11 cellular contexts compared by ENCODE assay signal in the genomic region with DNA sequence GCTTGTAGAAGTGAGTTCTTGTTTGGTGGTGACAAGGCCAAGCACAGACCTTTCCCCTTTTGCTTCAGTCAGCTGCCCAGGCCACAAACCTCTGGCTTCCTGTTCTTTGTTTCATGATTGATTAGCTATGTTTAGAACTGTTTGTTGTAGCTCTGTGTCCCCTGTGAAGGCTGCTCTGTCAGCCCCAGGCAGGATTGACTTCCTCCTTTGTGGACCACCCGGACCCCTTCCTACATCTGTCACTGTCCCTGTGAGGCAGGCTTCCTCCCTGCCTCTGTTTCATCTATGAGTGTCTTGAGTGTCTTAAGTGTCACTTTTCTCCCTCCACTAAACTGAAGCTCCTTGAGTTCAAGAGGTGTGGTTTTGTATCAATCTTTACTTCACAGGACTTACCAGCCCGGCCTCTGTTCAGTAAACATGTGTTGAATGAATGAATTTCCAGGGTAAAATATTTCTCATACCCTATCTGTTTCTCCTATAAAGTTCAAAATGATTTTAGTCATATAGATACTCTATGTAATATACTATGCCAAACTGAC.
A peak's percentile ranks its signal among the peaks of the same experiment; 100 is the strongest.
DNase-seq lines count a peak whose midpoint lies in the region; ATAC-seq and FAIRE-seq lines count a peak whose summit lies in the region.
"Had no signal": no experiment of that assay in that cellular context is flagged by ENCODE, and none has a peak within 500 bp of the region (broad histone marks: within the 10 kb centered on the region; RNA-seq: fewer than 3 reads in every experiment).

No MANE protein-coding gene starts in this region.

- intact Hi-C loops in activated CD4-positive, alpha-beta memory T cell treated with anti-CD3 and anti-CD28 coated beads for 36 hours (cut with micrococcal nuclease): no loop called here

- H3K4me3 ChIP-seq in CD4-positive, CD25-positive, alpha-beta regulatory T cell (ENCODE audit: low read depth, low read length): no peak overlapping the region

- no peaks in the 10 kb centered on the region for H3K27me3 ChIP-seq in CD4-positive, CD25-positive, alpha-beta regulatory T cell (ENCODE audit: control insufficient read depth, insufficient read depth, low read length)

- ATAC-seq in CD4-positive, CD25-positive, alpha-beta regulatory T cell (ENCODE audit: low read depth in 2 of 2): no peak
- peak; percentile 84 for ATAC-seq in HG03039 (IDR thresholded peaks at IDR 0.05; ENCODE audit: unreplicated experiment)

- peaks cover 36% of the 10 kb centered on the region for H3K36me3 ChIP-seq in CD4-positive, CD25-positive, alpha-beta regulatory T cell (ENCODE audit: control insufficient read depth, insufficient read depth, low read length)

- no peak overlapping the region for H3K4me3 Mint-ChIP-seq in CD4-positive, CD25-positive, alpha-beta regulatory T cell
- H3K4me3 Mint-ChIP-seq in activated CD4-positive, alpha-beta memory T cell treated with anti-CD3 and anti-CD28 coated beads for 36 hours: no peak overlapping the region

- peaks cover 0 to under 1% (median 0%) of the 10 kb centered on the region in 7 donors for H3K9me3 Mint-ChIP-seq in CD4-positive, CD25-positive, alpha-beta regulatory T cell
- H3K9me3 Mint-ChIP-seq in activated CD4-positive, alpha-beta memory T cell treated with anti-CD3 and anti-CD28 coated beads for 36 hours: no peaks in the 10 kb centered on the region

- no peak overlapping the region for H3K27ac ChIP-seq in CD4-positive, CD25-positive, alpha-beta regulatory T cell (ENCODE audit: insufficient read depth, low read length, poor library complexity, severe bottlenecking)

- peak; percentile 93 for FAIRE-seq in GM19239 (lab: Jason Lieb, UNC)
- FAIRE-seq: TTC549 had no signal

- H3K9me3 ChIP-seq in CD4-positive, CD25-positive, alpha-beta regulatory T cell (ENCODE audit: control insufficient read depth in 2 of 2, low read length in 2 of 2): no peaks in the 10 kb centered on the region

- H3K4me1 ChIP-seq in CD4-positive, CD25-positive, alpha-beta regulatory T cell (ENCODE audit: control insufficient read depth, insufficient read depth, low read length, poor library complexity, severe bottlenecking): no peaks in the 10 kb centered on the region

- no peaks in the 10 kb centered on the region for H3K27me3 Mint-ChIP-seq in CD4-positive, CD25-positive, alpha-beta regulatory T cell
- no peaks in the 10 kb centered on the region for H3K27me3 Mint-ChIP-seq in activated CD4-positive, alpha-beta memory T cell treated with anti-CD3 and anti-CD28 coated beads for 36 hours

- peaks cover 4 to 8% (median 7%) of the 10 kb centered on the region in 4 donors for H3K4me1 Mint-ChIP-seq in CD4-positive, CD25-positive, alpha-beta regulatory T cell
- peaks cover 20% of the 10 kb centered on the region for H3K4me1 Mint-ChIP-seq in activated CD4-positive, alpha-beta memory T cell treated with anti-CD3 and anti-CD28 coated beads for 36 hours (ENCODE audit: low read depth)

- POLR2A ChIA-PET in activated CD4-positive, alpha-beta memory T cell treated with anti-CD3 and anti-CD28 coated beads for 36 hours (lab: Charles Lee): no interaction called here

- no peak for DNase-seq in CD4-positive, CD25-positive, alpha-beta regulatory T cell
- DNase-seq in GM19239 (ENCODE audit: insufficient read length, low spot score) (no peak), NCI-H1930 (lab: John Stamatoyannopoulos, UW) (no peak), globus pallidus (ENCODE audit: low spot score) (no peak), NCI-H748 (lab: John Stamatoyannopoulos, UW; ENCODE audit: unreplicated experiment) (no peak), NOMO-1 treated with DMSO at 0.1 percent for 48 hours (lab: John Stamatoyannopoulos, UW; ENCODE audit: unreplicated experiment) (no peak)
- no peak for DNase-seq in activated CD4-positive, alpha-beta memory T cell treated with anti-CD3 and anti-CD28 coated beads for 36 hours
- DNase-seq: DMS53, midbrain had no signal

- H3K27ac Mint-ChIP-seq in CD4-positive, CD25-positive, alpha-beta regulatory T cell: peak overlapping the region; percentile 48 to 85 (median 71)
- H3K27ac Mint-ChIP-seq in activated CD4-positive, alpha-beta memory T cell treated with anti-CD3 and anti-CD28 coated beads for 36 hours: peak overlapping the region; percentile 34

- CTCF ChIA-PET in activated CD4-positive, alpha-beta memory T cell treated with anti-CD3 and anti-CD28 coated beads for 36 hours (lab: Charles Lee): no interaction called here

- H3K36me3 Mint-ChIP-seq in CD4-positive, CD25-positive, alpha-beta regulatory T cell: peaks cover 19% of the 10 kb centered on the region
- peaks cover 23% of the 10 kb centered on the region for H3K36me3 Mint-ChIP-seq in activated CD4-positive, alpha-beta memory T cell treated with anti-CD3 and anti-CD28 coated beads for 36 hours
